Comparison of ENCODE assay signal across 8 cellular contexts in the genomic region with DNA sequence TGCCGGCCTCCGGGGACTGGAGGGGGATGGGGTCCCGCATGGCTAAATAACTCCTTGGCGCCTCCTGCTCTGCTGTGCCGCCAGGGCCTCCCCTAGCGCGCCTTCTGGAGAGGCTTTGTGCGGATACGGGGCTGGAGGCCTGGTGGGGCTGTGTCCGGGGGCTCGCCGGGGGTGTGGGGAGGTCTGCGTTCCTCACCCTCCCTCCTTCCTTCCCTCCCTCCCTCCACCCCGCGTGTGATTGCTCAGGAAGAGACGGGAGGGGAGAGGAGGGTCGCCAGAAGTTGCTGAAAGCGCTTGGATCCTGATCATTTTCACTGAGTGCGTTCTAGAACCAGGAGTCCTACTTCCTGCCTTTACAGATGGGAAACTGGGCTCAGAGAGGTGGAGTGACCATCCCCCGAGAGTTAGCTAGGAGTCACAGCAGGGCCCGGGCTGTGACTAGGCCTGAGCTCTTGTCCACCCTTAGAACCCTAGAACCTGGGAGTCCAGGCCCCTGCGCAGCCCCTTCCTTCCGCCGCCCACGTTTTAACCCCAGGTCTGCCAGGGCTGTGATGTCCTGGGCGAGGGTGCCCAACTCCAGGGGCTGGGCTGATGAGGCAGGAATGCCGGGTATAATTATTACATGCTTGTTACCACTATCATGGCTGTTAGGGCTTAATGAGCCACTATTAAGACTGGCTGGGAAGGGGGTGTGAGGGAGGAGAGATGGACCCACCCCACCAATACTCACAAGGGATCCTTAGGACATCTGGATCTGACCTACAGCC. TPM values are rescaled to one million over a fixed set of nuclear protein-coding genes. Genes with fewer than 3 reads are reported as not detected.
A peak's percentile ranks its signal among the peaks of the same experiment; 100 is the strongest.
DNase-seq lines count a peak whose midpoint lies in the region; ATAC-seq and TF ChIP-seq lines count a peak whose summit lies in the region.

No MANE protein-coding gene starts in this region.

- 1 to 3% methylated on average over 15 to 27 of the region's 27 CpGs for WGBS in GM23248 (ENCODE audit: low coverage in 1 of 2, low lambda C conversion rate in 2 of 2, missing lambda C conversion rate in 2 of 2), 2 experiments
- 1 to 2% methylated on average over 23 to 27 of the region's 27 CpGs for WGBS in aorta, 2 donors

- H3F3A ChIP-seq in GM23248 (ENCODE audit: insufficient read depth) = peaks cover 22% of the 10 kb centered on the region

- H3K9ac ChIP-seq in GM23248 (peak overlapping the region; percentile 96), muscle layer of colon (ENCODE audit: low read length) (peak overlapping the region; percentile 57)

- peak; percentile 85 for DNase-seq in CMK (ENCODE audit: low read depth)
- DNase-seq in GM23248 = peak; percentile 83
- no peak for DNase-seq in RWPE2 (ENCODE audit: low spot score)
- DNase-seq in effector CD8-positive, alpha-beta T cell (lab: John Stamatoyannopoulos, UW) = peak; percentile 65
- peak in 1 of 2 donors; percentile 73 for DNase-seq in aorta
- no peak for DNase-seq in GM10248 (ENCODE audit: extremely low spot score)

- H3K4me1 ChIP-seq in GM23248 (ENCODE audit: insufficient read depth) (peaks cover 19% of the 10 kb centered on the region), RWPE2 (ENCODE audit: insufficient read depth, poor library complexity, severe bottlenecking) (peaks cover 7% of the 10 kb centered on the region), muscle layer of colon (ENCODE audit: insufficient read depth, low read length) (peaks cover 33% of the 10 kb centered on the region), aorta (ENCODE audit: control insufficient read depth in 1 of 2, insufficient read depth in 2 of 2, low read length in 2 of 2) (no peaks in the 10 kb centered on the region)

- H3K9me2 ChIP-seq in GM23248 (ENCODE audit: insufficient read depth) = no peaks in the 10 kb centered on the region

- H3K36me3 ChIP-seq in GM23248 (ENCODE audit: low read depth) = peaks cover 8% of the 10 kb centered on the region
- peaks cover 10% of the 10 kb centered on the region for H3K36me3 ChIP-seq in RWPE2 (ENCODE audit: low read depth)
- H3K36me3 ChIP-seq in muscle layer of colon (ENCODE audit: insufficient read depth, low read length) = peaks cover 16% of the 10 kb centered on the region
- peaks cover 0 to 3% of the 10 kb centered on the region in 2 donors for H3K36me3 ChIP-seq in aorta (ENCODE audit: control insufficient read depth in 1 of 2, insufficient read depth in 2 of 2, low read length in 1 of 2)

- H3K4me3 ChIP-seq in GM23248 = peak overlapping the region; percentile 71
- peak overlapping the region; percentile 39 for H3K4me3 ChIP-seq in RWPE2 (ENCODE audit: severe bottlenecking)
- H3K4me3 ChIP-seq in muscle layer of colon (ENCODE audit: low read depth in 1 of 2, low read length in 2 of 2) = peak overlapping the region; percentile 74 to 84
- peak overlapping the region in 1 of 2 donors; percentile 24 for H3K4me3 ChIP-seq in aorta (ENCODE audit: low read length in 2 of 2)

- H3K27ac ChIP-seq in GM23248 = peak overlapping the region; percentile 99
- H3K27ac ChIP-seq in RWPE2 (ENCODE audit: poor library complexity, severe bottlenecking) = peak overlapping the region; percentile 95
- peak overlapping the region; percentile 99 for H3K27ac ChIP-seq in muscle layer of colon (ENCODE audit: low read depth, low read length)
- peak overlapping the region; percentile 91 to 93 for H3K27ac ChIP-seq in aorta (ENCODE audit: low read depth in 1 of 2, low read length in 2 of 2)

- H3K9me3 ChIP-seq in GM23248 (ENCODE audit: low read depth) = no peaks in the 10 kb centered on the region
- no peaks in the 10 kb centered on the region for H3K9me3 ChIP-seq in RWPE2 (ENCODE audit: severe bottlenecking)
- H3K9me3 ChIP-seq in muscle layer of colon (ENCODE audit: low read length) = no peaks in the 10 kb centered on the region
- H3K9me3 ChIP-seq in aorta (ENCODE audit: control insufficient read depth, low read length) = no peaks in the 10 kb centered on the region

- peaks cover 8% of the 10 kb centered on the region; the same call in 1 of the 2 replicates for H4K20me1 ChIP-seq in GM23248 (ENCODE audit: insufficient read depth)

- TF ChIP-seq CTCF in RWPE2 (IDR thresholded peaks at IDR 0.05; ENCODE audit: poor library complexity, severe bottlenecking) (no peak), GM10248 (IDR thresholded peaks at IDR 0.05; ENCODE audit: control extremely low read depth, extremely low read depth, low read depth, missing control alignments) (no peak)

- POLR2A ChIA-PET in GM10248 (lab: Yijun Ruan, JAX) = interaction anchor here (0.5 to 6.4 kb wide), 50 partner anchors 8 to 973 kb away, joined by 3 to 154 read pairs (median 6); a partner anchor contains a TSS

- CTCF ChIA-PET in GM10248 (lab: Yijun Ruan, JAX) = interaction anchor here (0.6 to 8.3 kb wide), 10 partner anchors 9 to 286 kb away, joined by 3 to 171 read pairs (median 36); a partner anchor contains a TSS

- H3K27me3 ChIP-seq in GM23248 (replicated peaks; ENCODE audit: insufficient read depth) = no peaks in the 10 kb centered on the region
- H3K27me3 ChIP-seq in RWPE2 (ENCODE audit: insufficient read depth, poor library complexity, severe bottlenecking) = no peaks in the 10 kb centered on the region
- no peaks in the 10 kb centered on the region for H3K27me3 ChIP-seq in muscle layer of colon (ENCODE audit: control insufficient read depth in 1 of 2, insufficient read depth in 2 of 2, low read length in 2 of 2)
- H3K27me3 ChIP-seq in aorta (ENCODE audit: control insufficient read depth in 1 of 2, insufficient read depth in 2 of 2, low read length in 1 of 2) = no peaks in the 10 kb centered on the region

- intact Hi-C loops in aorta (cut with DNase I) = loop anchor here in 1 of 2 donors (5.0 kb wide), 1 partner anchor 40 kb away; a partner anchor contains a TSS

- peak overlapping the region; percentile 60 for H2AFZ ChIP-seq in GM23248

- ATAC-seq in RWPE2 (ENCODE audit: low read depth) = peak; percentile 23
- ATAC-seq in aorta (ENCODE audit: low FRiP score) = peak; percentile 0
- ATAC-seq in HG03521 (IDR thresholded peaks at IDR 0.05; ENCODE audit: unreplicated experiment) = no peak

- in situ Hi-C loops in GM23248 (cut with MboI) = no loop called here

- peak overlapping the region; percentile 81 for H3K4me2 ChIP-seq in GM23248 (ENCODE audit: unreplicated experiment)

- peaks cover 31% of the 10 kb centered on the region for H3K79me2 ChIP-seq in GM23248 (ENCODE audit: insufficient read depth)

RNA-seq across cellular contexts. Expression of a gene that starts 0.8 kb away (rescaled TPM):
- 123 and 172 TPM in 2 replicates for total RNA-seq in GM23248 (2014; rRNA removed; shearing (Covaris generic))
- polyA plus RNA-seq in GM23248 (2016; fragmentation: Nextera tagmentation; extraction: Ambion mirVana) = 15.3 and 17.9 TPM in 2 replicates
- 100 to 1,000 TPM; 214 to 492 TPM for total RNA-seq in aorta
- 100 to 1,000 TPM in 1 of 2 donors, 10 to 100 TPM in 1; 62.6 to 161 TPM for polyA plus RNA-seq in aorta

RNA-seq across cellular contexts. Expression of a gene that starts 8.0 kb away (rescaled TPM):
- total RNA-seq in GM23248 (2014; rRNA removed; shearing (Covaris generic)) = 0.11 and 0.25 TPM in 2 replicates
- polyA plus RNA-seq in GM23248 (2016; fragmentation: Nextera tagmentation; extraction: Ambion mirVana) = 0.16 and 0.33 TPM in 2 replicates
- 10 to 100 TPM in 1 of 2 donors, 1 to 10 TPM in 1; 8.1 to 12.2 TPM for total RNA-seq in aorta
- 10 to 100 TPM in 1 of 2 donors, 1 to 10 TPM in 1; 4.5 to 20.7 TPM for polyA plus RNA-seq in aorta

RNA-seq across cellular contexts. Expression of a gene that starts 40.7 kb away (rescaled TPM):
- 167 and 203 TPM in 2 replicates for total RNA-seq in GM23248 (2014; rRNA removed; shearing (Covaris generic))
- 200 and 208 TPM in 2 replicates for polyA plus RNA-seq in GM23248 (2016; fragmentation: Nextera tagmentation; extraction: Ambion mirVana)
- total RNA-seq in aorta = 10 to 100 TPM; 32.2 to 34.5 TPM
- 10 to 100 TPM; 58.6 to 91.8 TPM for polyA plus RNA-seq in aorta

RNA-seq across cellular contexts. Expression of a gene that starts 56.0 kb away (rescaled TPM):
- total RNA-seq in GM23248 (2014; rRNA removed; shearing (Covaris generic)) = under 0.01 and 0.22 TPM in 2 replicates
- polyA plus RNA-seq in GM23248 (2016; fragmentation: Nextera tagmentation; extraction: Ambion mirVana) = 0.40 and 1.0 TPM in 2 replicates
- total RNA-seq in aorta = 1 to 10 TPM; 1.7 to 2.3 TPM
- under 1 TPM; 0.03 to 0.25 TPM for polyA plus RNA-seq in aorta

RNA-seq across cellular contexts. Expression of a gene that starts 58.2 kb away (rescaled TPM):
- total RNA-seq in GM23248 (2014; rRNA removed; shearing (Covaris generic)) = 12.0 and 20.5 TPM in 2 replicates
- polyA plus RNA-seq in GM23248 (2016; fragmentation: Nextera tagmentation; extraction: Ambion mirVana) = 9.4 and 14.5 TPM in 2 replicates
- total RNA-seq in aorta = 10 to 100 TPM; 41.5 to 46.9 TPM
- 10 to 100 TPM; 19.2 to 25.3 TPM for polyA plus RNA-seq in aorta

Comparison
In these comparisons a context has a peak if more than half of its experiments do, and no peak if none do; other contexts are left out.
1. DNase-seq: peak in CMK (single experiment), GM23248 (single experiment) and effector CD8-positive, alpha-beta T cell (single experiment); none in RWPE2 (single experiment) and GM10248 (single experiment).
2. Peak in every context shown above with its lines, with median percentiles within 50 percentile points of each other: H3K27ac ChIP-seq.